ENCODE assay signal across 17 cellular contexts in genomic region chr6:3568396-3569082, GRCh38.
DNase-seq lines count a peak whose midpoint lies in the region; ATAC-seq and TF ChIP-seq lines count a peak whose summit lies in the region.
"Had no signal": no experiment of that assay in that cellular context is flagged by ENCODE, and none has a peak within 500 bp of the region (broad histone marks: within the 10 kb centered on the region; RNA-seq: fewer than 3 reads in every experiment).

No MANE protein-coding gene starts in this region.

- H3K27me3 ChIP-seq in endodermal cell (ENCODE audit: control insufficient read depth, insufficient read depth, low read length, poor library complexity, severe bottlenecking) (no peaks in the 10 kb centered on the region), sigmoid colon (no peaks in the 10 kb centered on the region), uterus (no peaks in the 10 kb centered on the region), esophagus muscularis mucosa (no peaks in the 10 kb centered on the region)
- H3K27me3 ChIP-seq: SJSA1, vagina had no signal

- ATAC-seq in HG02588 (IDR thresholded peaks at IDR 0.05; ENCODE audit: unreplicated experiment): no peak

- no peaks in the 10 kb centered on the region for H3K36me3 Mint-ChIP-seq in activated CD4-positive, alpha-beta T cell treated with anti-CD3 and anti-CD28 coated beads, Interleukin-2, amount 10 ng/mL, durations not matched to agents 24 days and 14 days (ENCODE audit: low read depth)
- H3K36me3 Mint-ChIP-seq in endodermal cell (ENCODE audit: low read depth): no peaks in the 10 kb centered on the region
- H3K36me3 Mint-ChIP-seq: activated naive CD8-positive, alpha-beta T cell; CD4-positive, alpha-beta memory T cell had no signal

- TF ChIP-seq EP300 in sigmoid colon (IDR thresholded peaks at IDR 0.05) (no peak), esophagus muscularis mucosa (IDR thresholded peaks at IDR 0.05) (no peak)

- peaks cover 2% of the 10 kb centered on the region for H3K27me3 Mint-ChIP-seq in activated CD4-positive, alpha-beta T cell treated with anti-CD3 and anti-CD28 coated beads, Interleukin-2, amount 10 ng/mL, durations not matched to agents 24 days and 14 days
- no peaks in the 10 kb centered on the region for H3K27me3 Mint-ChIP-seq in endodermal cell (ENCODE audit: insufficient read depth)
- H3K27me3 Mint-ChIP-seq: activated naive CD8-positive, alpha-beta T cell; activated T-cell treated with anti-CD3 and anti-CD28 coated beads, Interleukin-2, amount 50 U/mL, for 24 hours had no signal

- 55 to 76% methylated on average over 5 to 7 of the region's 7 CpGs for WGBS in endodermal cell (ENCODE audit: insufficient coverage in 1 of 2, insufficient read length in 1 of 2), 2 experiments
- WGBS in sigmoid colon, 2 donors: 74 to 85% methylated on average over 7 of the region's 7 CpGs
- 70% methylated on average over 7 of the region's 7 CpGs for WGBS in esophagus muscularis mucosa

- no peak overlapping the region for H3K9ac ChIP-seq in endodermal cell (ENCODE audit: extremely low read depth, low read length, poor library complexity, severe bottlenecking)
- H3K9ac ChIP-seq: GM23248 had no signal

- no peak overlapping the region for H3K4me3 Mint-ChIP-seq in activated CD4-positive, alpha-beta T cell treated with anti-CD3 and anti-CD28 coated beads, Interleukin-2, amount 10 ng/mL, durations not matched to agents 24 days and 14 days
- H3K4me3 Mint-ChIP-seq in endodermal cell: no peak overlapping the region
- H3K4me3 Mint-ChIP-seq: activated naive CD8-positive, alpha-beta T cell; activated T-cell treated with anti-CD3 and anti-CD28 coated beads, Interleukin-2, amount 50 U/mL, for 24 hours; CD4-positive, alpha-beta memory T cell; stimulated activated naive CD8-positive, alpha-beta T cell treated with anti-CD3 and anti-CD28 coated beads, Interleukin-15, Interleukin-2, amounts not matched to agents 100 ng/mL and 50 ng/mL, for 24 hours had no signal

- TF ChIP-seq CTCF in endodermal cell (conservative IDR thresholded peaks at IDR 0.05) (no peak), sigmoid colon (IDR thresholded peaks at IDR 0.05) (no peak), uterus (IDR thresholded peaks at IDR 0.05) (no peak), esophagus muscularis mucosa (IDR thresholded peaks at IDR 0.05) (no peak)

- no peaks in the 10 kb centered on the region for H3K36me3 ChIP-seq in endodermal cell (ENCODE audit: control insufficient read depth, insufficient read depth, low read length)
- no peaks in the 10 kb centered on the region for H3K36me3 ChIP-seq in sigmoid colon
- H3K36me3 ChIP-seq in uterus: no peaks in the 10 kb centered on the region
- H3K36me3 ChIP-seq in esophagus muscularis mucosa: no peaks in the 10 kb centered on the region
- H3K36me3 ChIP-seq: SJSA1, vagina had no signal

- H3K4me3 ChIP-seq in endodermal cell (ENCODE audit: low read length) (no peak overlapping the region), sigmoid colon (no peak overlapping the region), uterus (no peak overlapping the region), esophagus muscularis mucosa (no peak overlapping the region)
- H3K4me3 ChIP-seq: GM23248, SJSA1, vagina had no signal

- DNase-seq in activated CD4-positive, alpha-beta T cell treated with anti-CD3 and anti-CD28 coated beads, Interleukin-2, amount 10 ng/mL, durations not matched to agents 24 days and 14 days: peak; percentile 41
- DNase-seq in activated CD4-positive, alpha-beta T cell treated with anti-CD3 and anti-CD28 coated beads for 4 hours: no peak
- DNase-seq in NCI-H748 treated with DMSO at 0.1 percent for 48 hours (lab: John Stamatoyannopoulos, UW) (peak; percentile 76), endodermal cell (no peak), sigmoid colon (no peak), uterus (no peak), esophagus muscularis mucosa (ENCODE audit: extremely low spot score) (no peak)
- DNase-seq: activated T-cell treated with anti-CD3 and anti-CD28 coated beads, Interleukin-2, amount 50 U/mL, for 24 hours; CD4-positive, alpha-beta memory T cell; cerebellar nuclear complex; GM23248; NCI-H187 treated with DMSO at 0.1 percent for 48 hours had no signal

- H3K4me1 Mint-ChIP-seq in activated CD4-positive, alpha-beta T cell treated with anti-CD3 and anti-CD28 coated beads, Interleukin-2, amount 10 ng/mL, durations not matched to agents 24 days and 14 days: no peaks in the 10 kb centered on the region
- peaks cover 6% of the 10 kb centered on the region for H3K4me1 Mint-ChIP-seq in endodermal cell
- H3K4me1 Mint-ChIP-seq: CD4-positive, alpha-beta memory T cell had no signal

- no peaks in the 10 kb centered on the region for H3K9me3 Mint-ChIP-seq in activated CD4-positive, alpha-beta T cell treated with anti-CD3 and anti-CD28 coated beads, Interleukin-2, amount 10 ng/mL, durations not matched to agents 24 days and 14 days
- no peaks in the 10 kb centered on the region for H3K9me3 Mint-ChIP-seq in endodermal cell
- H3K9me3 Mint-ChIP-seq: activated T-cell treated with anti-CD3 and anti-CD28 coated beads, Interleukin-2, amount 50 U/mL, for 24 hours; CD4-positive, alpha-beta memory T cell; stimulated activated naive CD8-positive, alpha-beta T cell treated with anti-CD3 and anti-CD28 coated beads, Interleukin-15, Interleukin-2, amounts not matched to agents 100 ng/mL and 50 ng/mL, for 24 hours had no signal

- H3K27ac Mint-ChIP-seq in activated CD4-positive, alpha-beta T cell treated with anti-CD3 and anti-CD28 coated beads, Interleukin-2, amount 10 ng/mL, durations not matched to agents 24 days and 14 days: no peak overlapping the region
- H3K27ac Mint-ChIP-seq in endodermal cell: no peak overlapping the region
- H3K27ac Mint-ChIP-seq: activated naive CD8-positive, alpha-beta T cell; activated T-cell treated with anti-CD3 and anti-CD28 coated beads, Interleukin-2, amount 50 U/mL, for 24 hours; CD4-positive, alpha-beta memory T cell; stimulated activated naive CD8-positive, alpha-beta T cell treated with anti-CD3 and anti-CD28 coated beads, Interleukin-15, Interleukin-2, amounts not matched to agents 100 ng/mL and 50 ng/mL, for 24 hours had no signal

- peak overlapping the region; percentile 81 for H3K27ac ChIP-seq in endodermal cell (ENCODE audit: low read depth, low read length)
- H3K27ac ChIP-seq in sigmoid colon: peak overlapping the region in 3 of 4 donors; percentile 43 to 70 (median 51)
- H3K27ac ChIP-seq in uterus: peak overlapping the region in 1 of 2 donors; percentile 10
- H3K27ac ChIP-seq in esophagus muscularis mucosa (replicated peaks in 1 of 4): no peak overlapping the region
- H3K27ac ChIP-seq: GM23248, SJSA1, vagina had no signal

- peaks cover 2% of the 10 kb centered on the region for H3K4me1 ChIP-seq in endodermal cell (ENCODE audit: control insufficient read depth, insufficient read depth, low read length)
- peaks cover 0 to 29% (median 14%) of the 10 kb centered on the region in 4 donors for H3K4me1 ChIP-seq in sigmoid colon
- H3K4me1 ChIP-seq in uterus: no peaks in the 10 kb centered on the region
- peaks cover 0 to 10% (median 4%) of the 10 kb centered on the region in 4 donors for H3K4me1 ChIP-seq in esophagus muscularis mucosa
- H3K4me1 ChIP-seq: vagina had no signal

- intact Hi-C loops in activated CD4-positive, alpha-beta T cell treated with anti-CD3 and anti-CD28 coated beads, Interleukin-2, amount 10 ng/mL, durations not matched to agents 24 days and 14 days (cut with micrococcal nuclease): no loop called here
- intact Hi-C loops in sigmoid colon (cut with DNase I): loop anchor here (5.0 kb wide), 1 partner anchor 159 kb away; no protein-coding TSS in a partner anchor
- intact Hi-C loops in uterus (cut with DNase I; ENCODE audit: low total_unique reads): no loop called here
- intact Hi-C loops in esophagus muscularis mucosa (cut with DNase I): no loop called here

- no peak for TF ChIP-seq POLR2A in sigmoid colon (IDR thresholded peaks at IDR 0.05)
- TF ChIP-seq POLR2A in uterus (IDR thresholded peaks at IDR 0.05): no peak
- no peak for TF ChIP-seq POLR2A in esophagus muscularis mucosa (IDR thresholded peaks at IDR 0.05; ENCODE audit: low read depth)

- no peaks in the 10 kb centered on the region for H3K9me3 ChIP-seq in endodermal cell (ENCODE audit: control insufficient read depth, low read length)
- H3K9me3 ChIP-seq in sigmoid colon: no peaks in the 10 kb centered on the region
- no peaks in the 10 kb centered on the region for H3K9me3 ChIP-seq in uterus
- H3K9me3 ChIP-seq in esophagus muscularis mucosa: no peaks in the 10 kb centered on the region
- H3K9me3 ChIP-seq: SJSA1, vagina had no signal

Comparison
In these comparisons a context has a peak if more than half of its experiments do, and no peak if none do; other contexts are left out.
1. DNase-seq: peak in activated CD4-positive, alpha-beta T cell treated with anti-CD3 and anti-CD28 coated beads, Interleukin-2, amount 10 ng/mL, durations not matched to agents 24 days and 14 days (single experiment) and NCI-H748 treated with DMSO at 0.1 percent for 48 hours (single experiment); none in activated CD4-positive, alpha-beta T cell treated with anti-CD3 and anti-CD28 coated beads for 4 hours (0 of 2), endodermal cell (single experiment), sigmoid colon (single experiment), uterus (0 of 2) and esophagus muscularis mucosa (single experiment).
2. H3K27ac ChIP-seq: peak in endodermal cell (single experiment) and sigmoid colon (3 of 4); none in esophagus muscularis mucosa (0 of 4).